Comparison of ENCODE assay signal across 1 cellular context in the genomic region with DNA sequence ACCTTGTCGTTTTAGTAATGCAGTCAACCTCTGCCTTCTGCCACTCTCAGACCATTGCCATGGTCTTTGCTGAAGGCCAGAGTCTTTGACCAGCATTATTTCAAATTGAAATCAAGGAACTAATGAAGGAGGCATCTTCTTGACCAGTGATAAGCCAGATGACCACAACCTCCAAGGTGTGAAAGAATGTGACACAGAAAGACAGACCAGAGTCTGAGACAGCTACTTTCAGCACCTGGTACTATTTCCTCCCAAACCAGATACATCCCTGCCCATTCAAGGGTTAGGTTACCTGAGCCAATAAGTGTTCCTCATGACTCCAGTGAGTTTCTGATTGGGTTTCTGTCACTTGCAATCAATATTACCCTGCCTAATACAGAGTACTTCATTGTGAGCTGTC.
TF ChIP-seq lines count a peak whose summit lies in the region.

No MANE protein-coding gene starts in this region.

TF ChIP-seq in GM12878, 131 proteins besides CTCF, POLR2A, EP300 and RAD21:
- TF ChIP-seq BMI1 (IDR thresholded peaks at IDR 0.05; ENCODE audit: borderline replicate concordance) (no peak), ZNF24 (IDR thresholded peaks at IDR 0.05) (peak; percentile 85)
